In genomic region chr7:151173386-151174245, GRCh38 we compare ENCODE assay signal across 23 cellular contexts. TPM values are rescaled to one million over a fixed set of nuclear protein-coding genes. Genes with fewer than 3 reads are reported as not detected.
DNase-seq lines count a peak whose midpoint lies in the region; ATAC-seq and TF ChIP-seq lines count a peak whose summit lies in the region.
"Had no signal": no experiment of that assay in that cellular context is flagged by ENCODE, and none has a peak within 500 bp of the region (broad histone marks: within the 10 kb centered on the region; RNA-seq: fewer than 3 reads in every experiment).

No MANE protein-coding gene starts in this region.

- no peak for TF ChIP-seq CTCF in GM10266 (IDR thresholded peaks at IDR 0.05; ENCODE audit: control insufficient read depth, insufficient read depth, low read depth, missing control alignments)
- no peak for TF ChIP-seq CTCF in stomach (IDR thresholded peaks at IDR 0.05)

- no peak for TF ChIP-seq POLR2A in stomach (IDR thresholded peaks at IDR 0.05)

- peaks cover 8% of the 10 kb centered on the region for H3K4me1 Mint-ChIP-seq in activated CD8-positive, alpha-beta memory T cell treated with anti-CD3 and anti-CD28 coated beads, Interleukin-2, amount 10 ng/mL, durations not matched to agents 7 days and 5 days
- H3K4me1 Mint-ChIP-seq in activated T-cell treated with anti-CD3 and anti-CD28 coated beads, Interleukin-2, amount 50 U/mL, for 72 hours (ENCODE audit: low read depth), result peaks cover 2% of the 10 kb centered on the region

- no peaks in the 10 kb centered on the region for H3K36me3 ChIP-seq in stomach
- H3K36me3 ChIP-seq: BLaER1 treated with 17β-estradiol and CSF1 and Interleukin-3, amounts not matched to agents 10 nM and 100 nM had no signal

- H3K9me3 Mint-ChIP-seq in activated CD8-positive, alpha-beta memory T cell treated with anti-CD3 and anti-CD28 coated beads, Interleukin-2, amount 10 ng/mL, durations not matched to agents 7 days and 5 days (ENCODE audit: low read depth), result no peaks in the 10 kb centered on the region
- H3K9me3 Mint-ChIP-seq in activated T-cell treated with anti-CD3 and anti-CD28 coated beads, Interleukin-2, amount 50 U/mL, for 72 hours, result no peaks in the 10 kb centered on the region
- H3K9me3 Mint-ChIP-seq: CD4-positive, alpha-beta T cell had no signal

- no peak overlapping the region for H3K27ac ChIP-seq in stomach
- H3K27ac ChIP-seq: BLaER1 treated with 17β-estradiol and CSF1 and Interleukin-3, amounts not matched to agents 10 nM and 100 nM; RWPE1; SK-N-MC had no signal

- no peaks in the 10 kb centered on the region for H3K36me3 Mint-ChIP-seq in activated CD8-positive, alpha-beta memory T cell treated with anti-CD3 and anti-CD28 coated beads, Interleukin-2, amount 10 ng/mL, durations not matched to agents 7 days and 5 days
- no peaks in the 10 kb centered on the region for H3K36me3 Mint-ChIP-seq in activated T-cell treated with anti-CD3 and anti-CD28 coated beads, Interleukin-2, amount 50 U/mL, for 72 hours (ENCODE audit: insufficient read depth in 2 of 2)

- H3K4me3 ChIP-seq in stomach, result no peak overlapping the region
- H3K4me3 ChIP-seq: BLaER1 treated with 17β-estradiol and CSF1 and Interleukin-3, amounts not matched to agents 10 nM and 100 nM; SK-N-MC had no signal

- H3K4me3 Mint-ChIP-seq in activated CD8-positive, alpha-beta memory T cell treated with anti-CD3 and anti-CD28 coated beads, Interleukin-2, amount 10 ng/mL, durations not matched to agents 7 days and 5 days, result no peak overlapping the region
- H3K4me3 Mint-ChIP-seq in activated T-cell treated with anti-CD3 and anti-CD28 coated beads, Interleukin-2, amount 50 U/mL, for 72 hours, result no peak overlapping the region
- H3K4me3 Mint-ChIP-seq: CD4-positive, alpha-beta T cell had no signal

- no peak for ATAC-seq in activated CD8-positive, alpha-beta memory T cell treated with anti-CD3 and anti-CD28 coated beads, Interleukin-2, amount 10 ng/mL, durations not matched to agents 7 days and 5 days
- no peak for ATAC-seq in activated T-cell treated with anti-CD3 and anti-CD28 coated beads, Interleukin-2, amount 50 U/mL, for 72 hours (replicated peaks in 1 of 2)

- TF ChIP-seq EP300 in stomach (IDR thresholded peaks at IDR 0.05), result no peak

- peak; percentile 48 for DNase-seq in activated CD8-positive, alpha-beta memory T cell treated with anti-CD3 and anti-CD28 coated beads, Interleukin-2, amount 50 U/mL, for 48 hours
- DNase-seq in activated CD8-positive, alpha-beta memory T cell treated with anti-CD3 and anti-CD28 coated beads, Interleukin-2, amount 10 ng/mL, durations not matched to agents 7 days and 5 days, result no peak
- DNase-seq in GM10266 (ENCODE audit: extremely low spot score), result peak; percentile 25
- peak; percentile 86 for DNase-seq in mesenteric fat pad (ENCODE audit: low spot score)
- peak; percentile 22 for DNase-seq in stomach
- no peak for DNase-seq in activated T-cell treated with anti-CD3 and anti-CD28 coated beads, Interleukin-2, amount 50 U/mL, for 72 hours
- no peak for DNase-seq in SW 1271 (lab: John Stamatoyannopoulos, UW)
- DNase-seq: CD4-positive, alpha-beta T cell; COR-L47; DMS79; EL; GF-D8; NCI-H1048; NCI-H2081; NCI-H2227 treated with DMSO at 0.1 percent for 48 hours; SIG-M5 had no signal

- H3K9me3 ChIP-seq in stomach, result no peaks in the 10 kb centered on the region

- 84 to 88% (median 87%) methylated on average over 42 to 43 of the region's 43 CpGs for WGBS in stomach, 5 donors

- H3K27me3 Mint-ChIP-seq in activated CD8-positive, alpha-beta memory T cell treated with anti-CD3 and anti-CD28 coated beads, Interleukin-2, amount 10 ng/mL, durations not matched to agents 7 days and 5 days, result peaks cover 50% of the 10 kb centered on the region
- peaks cover 55% of the 10 kb centered on the region for H3K27me3 Mint-ChIP-seq in activated T-cell treated with anti-CD3 and anti-CD28 coated beads, Interleukin-2, amount 50 U/mL, for 72 hours (ENCODE audit: low read depth)

- H3K27ac Mint-ChIP-seq in activated CD8-positive, alpha-beta memory T cell treated with anti-CD3 and anti-CD28 coated beads, Interleukin-2, amount 10 ng/mL, durations not matched to agents 7 days and 5 days, result no peak overlapping the region
- no peak overlapping the region for H3K27ac Mint-ChIP-seq in activated T-cell treated with anti-CD3 and anti-CD28 coated beads, Interleukin-2, amount 50 U/mL, for 72 hours
- H3K27ac Mint-ChIP-seq: CD4-positive, alpha-beta T cell had no signal

- H3K27me3 ChIP-seq in stomach, result peaks cover 0 to 95% (median 40%) of the 10 kb centered on the region in 3 donors

- CTCF ChIA-PET in activated CD8-positive, alpha-beta memory T cell treated with anti-CD3 and anti-CD28 coated beads, Interleukin-2, amount 10 ng/mL, durations not matched to agents 7 days and 5 days (lab: Charles Lee), result no interaction called here

- intact Hi-C loops in stomach (cut with DNase I; ENCODE audit: low total_unique reads), result no loop called here

- H3K4me1 ChIP-seq in stomach, result peaks cover 0 to 10% (median 5%) of the 10 kb centered on the region in 4 donors
- H3K4me1 ChIP-seq: BLaER1 treated with 17β-estradiol and CSF1 and Interleukin-3, amounts not matched to agents 10 nM and 100 nM had no signal

RNA-seq across cellular contexts. Expression of gene GBX1, which starts 6.1 kb away (rescaled TPM):
- not detected for total RNA-seq in activated CD8-positive, alpha-beta memory T cell treated with anti-CD3 and anti-CD28 coated beads, Interleukin-2, amount 10 ng/mL, durations not matched to agents 7 days and 5 days
- total RNA-seq in mesenteric fat pad (not detected), stomach (not detected)
- polyA plus RNA-seq in stomach, result not detected
- not detected for total RNA-seq in activated T-cell treated with anti-CD3 and anti-CD28 coated beads, Interleukin-2, amount 50 U/mL, for 72 hours
- total RNA-seq: CD4-positive, alpha-beta T cell; H4; HT-29; NCI-H460 had no signal

RNA-seq across cellular contexts. Expression of gene ASB10, which starts 13.4 kb away (rescaled TPM):
- total RNA-seq in activated CD8-positive, alpha-beta memory T cell treated with anti-CD3 and anti-CD28 coated beads, Interleukin-2, amount 10 ng/mL, durations not matched to agents 7 days and 5 days, result not detected
- not detected for total RNA-seq in mesenteric fat pad
- total RNA-seq in stomach, result not detected
- under 1 TPM in 1 of 3 donors, not detected in 2; 0.05 TPM for polyA plus RNA-seq in stomach
- not detected for total RNA-seq in activated T-cell treated with anti-CD3 and anti-CD28 coated beads, Interleukin-2, amount 50 U/mL, for 72 hours
- total RNA-seq: A172; CD4-positive, alpha-beta T cell; H4; HT-29; NCI-H460 had no signal

RNA-seq across cellular contexts. Expression of gene H2BK1, which starts 36.7 kb away (rescaled TPM):
- not detected for total RNA-seq in activated CD8-positive, alpha-beta memory T cell treated with anti-CD3 and anti-CD28 coated beads, Interleukin-2, amount 10 ng/mL, durations not matched to agents 7 days and 5 days
- not detected for total RNA-seq in mesenteric fat pad
- not detected for total RNA-seq in stomach
- not detected for polyA plus RNA-seq in stomach
- total RNA-seq in activated T-cell treated with anti-CD3 and anti-CD28 coated beads, Interleukin-2, amount 50 U/mL, for 72 hours, result 1 to 10 TPM; 3.4 to 4.4 TPM
- total RNA-seq: A172; CD4-positive, alpha-beta T cell; HT-29; NCI-H460 had no signal

RNA-seq across cellular contexts. Expression of gene ABCF2, which starts 53.4 kb away (rescaled TPM):
- total RNA-seq in activated CD8-positive, alpha-beta memory T cell treated with anti-CD3 and anti-CD28 coated beads, Interleukin-2, amount 10 ng/mL, durations not matched to agents 7 days and 5 days, result 10 to 100 TPM; 37.8 to 47.3 TPM
- 38.1 TPM for total RNA-seq in mesenteric fat pad
- 10 to 100 TPM in 3 of 5 donors, 1 to 10 TPM in 2; 5.2 to 28.0 (median 13.4) TPM for total RNA-seq in stomach
- polyA plus RNA-seq in stomach, result 10 to 100 TPM; 14.3 to 16.3 (median 16.1) TPM
- 10 to 100 TPM; 29.7 to 31.9 TPM for total RNA-seq in activated T-cell treated with anti-CD3 and anti-CD28 coated beads, Interleukin-2, amount 50 U/mL, for 72 hours

RNA-seq across cellular contexts. Expression of gene CHPF2, which starts 58.7 kb away (rescaled TPM):
- 10 to 100 TPM; 46.1 to 46.8 TPM for total RNA-seq in activated CD8-positive, alpha-beta memory T cell treated with anti-CD3 and anti-CD28 coated beads, Interleukin-2, amount 10 ng/mL, durations not matched to agents 7 days and 5 days
- total RNA-seq in mesenteric fat pad, result 42.1 TPM
- total RNA-seq in stomach, result 100 to 1,000 TPM in 1 of 5 donors, 10 to 100 TPM in 4; 12.8 to 100 (median 66.9) TPM
- polyA plus RNA-seq in stomach, result 10 to 100 TPM in 2 of 3 donors, 1 to 10 TPM in 1; 5.8 to 15.5 (median 13.8) TPM
- 10 to 100 TPM; 30.3 to 42.1 TPM for total RNA-seq in activated T-cell treated with anti-CD3 and anti-CD28 coated beads, Interleukin-2, amount 50 U/mL, for 72 hours

Comparison
In these comparisons a context has a peak if more than half of its experiments do, and no peak if none do; other contexts are left out.
1. DNase-seq: peak in activated CD8-positive, alpha-beta memory T cell treated with anti-CD3 and anti-CD28 coated beads, Interleukin-2, amount 50 U/mL, for 48 hours (single experiment), GM10266 (single experiment), mesenteric fat pad (single experiment) and stomach (single experiment); none in activated CD8-positive, alpha-beta memory T cell treated with anti-CD3 and anti-CD28 coated beads, Interleukin-2, amount 10 ng/mL, durations not matched to agents 7 days and 5 days (single experiment), activated T-cell treated with anti-CD3 and anti-CD28 coated beads, Interleukin-2, amount 50 U/mL, for 72 hours (0 of 2) and SW 1271 (0 of 2).